ENCODE assay signal across 21 cellular contexts in genomic region chr3:12375572-12375971, GRCh38.
"Had no signal": no experiment of that assay in that cellular context is flagged by ENCODE, and none has a peak within 500 bp of the region (broad histone marks: within the 10 kb centered on the region; RNA-seq: fewer than 3 reads in every experiment).

No MANE protein-coding gene starts in this region.

- H3K27ac ChIP-seq: heart right ventricle, left lung, neutrophil, psoas muscle, stomach had no signal

- ATAC-seq: esophagus mucosa; left lung; mucosa of descending colon; naive thymus-derived CD8-positive, alpha-beta T cell; psoas muscle had no signal

- H3K9me3 ChIP-seq: heart right ventricle, left lung, mucosa of descending colon, neutrophil, psoas muscle, stomach had no signal

- FAIRE-seq: endometrium, frontal cortex, islet of Langerhans, small intestine, urothelium cell line had no signal

- H3K27me3 ChIP-seq: stomach had no signal

- H3K4me3 ChIP-seq: heart right ventricle, left lung, mucosa of descending colon, psoas muscle, stomach had no signal

- H3K4me1 ChIP-seq: psoas muscle had no signal

- H3K36me3 ChIP-seq: left lung, neutrophil, stomach had no signal

- DNase-seq: effector memory CD4-positive, alpha-beta T cell; heart right ventricle; hypothalamus; kidney glomerular epithelial cell; left lung; mammary epithelial cell; mucosa of descending colon; naive thymus-derived CD8-positive, alpha-beta T cell; psoas muscle; retina; small intestine; stimulated activated CD4-positive, alpha-beta T cell treated with anti-CD3 and anti-CD28 coated beads, Interleukin-12 subunit alpha, Interleukin-12 subunit beta, amount 100 ng/mL, for 4 hours; stimulated activated naive CD4-positive, alpha-beta T cell; stomach; trophoblast cell had no signal
